ENCODE assay signal across 1 cellular context in genomic region chr1:3772027-3772714, GRCh38.
TF ChIP-seq lines count a peak whose summit lies in the region.

No MANE protein-coding gene starts in this region.

TF ChIP-seq in K562, 482 proteins besides CTCF, POLR2A, EP300 and RAD21 (continued from another document):
- TF ChIP-seq ZNF609 (CRISPR knock-in tag; IDR thresholded peaks at IDR 0.05; ENCODE audit: borderline replicate concordance) (no peak), SAFB (IDR thresholded peaks at IDR 0.05; ENCODE audit: borderline replicate concordance, low read depth, low read length) (0 out of 2 replicates have a peak, but pooled peaks have one; percentile 41), PYGO2 (tag; IDR thresholded peaks at IDR 0.05) (no peak), HNRNPH1 (optimal IDR thresholded peaks at IDR 0.05; ENCODE audit: low read depth, low read length) (no peak), RUNX1 (IDR thresholded peaks at IDR 0.05; ENCODE audit: low read depth) (no peak), ZSCAN29 (IDR thresholded peaks at IDR 0.05) (no peak), GABPB2 (CRISPR knock-in tag; conservative IDR thresholded peaks at IDR 0.05) (no peak), U2AF1 (optimal IDR thresholded peaks at IDR 0.05; ENCODE audit: low read depth, low read length) (peak; percentile 51), ETV5 (CRISPR knock-in tag; IDR thresholded peaks at IDR 0.05; ENCODE audit: low read depth) (peak; percentile 44; the same call in 1 of the 2 replicates), CBX2 (IDR thresholded peaks at IDR 0.05; ENCODE audit: insufficient read depth, low read length, poor library complexity, severe bottlenecking) (no peak), L3MBTL2 (IDR thresholded peaks at IDR 0.05) (peak; percentile 93), MYBL2 (IDR thresholded peaks at IDR 0.05; ENCODE audit: low read depth) (no peak), MYBL2 (CRISPR knock-in tag; IDR thresholded peaks at IDR 0.05; ENCODE audit: borderline replicate concordance) (no peak), E2F1 (CRISPR knock-in tag; IDR thresholded peaks at IDR 0.05) (peak; percentile 44; the same call in 1 of the 2 replicates), BRD4 (IDR thresholded peaks at IDR 0.05) (no peak)
- TF ChIP-seq, protein P1, sequence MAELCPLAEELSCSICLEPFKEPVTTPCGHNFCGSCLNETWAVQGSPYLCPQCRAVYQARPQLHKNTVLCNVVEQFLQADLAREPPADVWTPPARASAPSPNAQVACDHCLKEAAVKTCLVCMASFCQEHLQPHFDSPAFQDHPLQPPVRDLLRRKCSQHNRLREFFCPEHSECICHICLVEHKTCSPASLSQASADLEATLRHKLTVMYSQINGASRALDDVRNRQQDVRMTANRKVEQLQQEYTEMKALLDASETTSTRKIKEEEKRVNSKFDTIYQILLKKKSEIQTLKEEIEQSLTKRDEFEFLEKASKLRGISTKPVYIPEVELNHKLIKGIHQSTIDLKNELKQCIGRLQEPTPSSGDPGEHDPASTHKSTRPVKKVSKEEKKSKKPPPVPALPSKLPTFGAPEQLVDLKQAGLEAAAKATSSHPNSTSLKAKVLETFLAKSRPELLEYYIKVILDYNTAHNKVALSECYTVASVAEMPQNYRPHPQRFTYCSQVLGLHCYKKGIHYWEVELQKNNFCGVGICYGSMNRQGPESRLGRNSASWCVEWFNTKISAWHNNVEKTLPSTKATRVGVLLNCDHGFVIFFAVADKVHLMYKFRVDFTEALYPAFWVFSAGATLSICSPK (IDR thresholded peaks at IDR 0.05; ENCODE audit: borderline replicate concordance), result no peak
- TF ChIP-seq, protein P2, sequence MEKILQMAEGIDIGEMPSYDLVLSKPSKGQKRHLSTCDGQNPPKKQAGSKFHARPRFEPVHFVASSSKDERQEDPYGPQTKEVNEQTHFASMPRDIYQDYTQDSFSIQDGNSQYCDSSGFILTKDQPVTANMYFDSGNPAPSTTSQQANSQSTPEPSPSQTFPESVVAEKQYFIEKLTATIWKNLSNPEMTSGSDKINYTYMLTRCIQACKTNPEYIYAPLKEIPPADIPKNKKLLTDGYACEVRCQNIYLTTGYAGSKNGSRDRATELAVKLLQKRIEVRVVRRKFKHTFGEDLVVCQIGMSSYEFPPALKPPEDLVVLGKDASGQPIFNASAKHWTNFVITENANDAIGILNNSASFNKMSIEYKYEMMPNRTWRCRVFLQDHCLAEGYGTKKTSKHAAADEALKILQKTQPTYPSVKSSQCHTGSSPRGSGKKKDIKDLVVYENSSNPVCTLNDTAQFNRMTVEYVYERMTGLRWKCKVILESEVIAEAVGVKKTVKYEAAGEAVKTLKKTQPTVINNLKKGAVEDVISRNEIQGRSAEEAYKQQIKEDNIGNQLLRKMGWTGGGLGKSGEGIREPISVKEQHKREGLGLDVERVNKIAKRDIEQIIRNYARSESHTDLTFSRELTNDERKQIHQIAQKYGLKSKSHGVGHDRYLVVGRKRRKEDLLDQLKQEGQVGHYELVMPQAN (IDR thresholded peaks at IDR 0.05; ENCODE audit: borderline replicate concordance), result peak; percentile 85
